In the genomic region with DNA sequence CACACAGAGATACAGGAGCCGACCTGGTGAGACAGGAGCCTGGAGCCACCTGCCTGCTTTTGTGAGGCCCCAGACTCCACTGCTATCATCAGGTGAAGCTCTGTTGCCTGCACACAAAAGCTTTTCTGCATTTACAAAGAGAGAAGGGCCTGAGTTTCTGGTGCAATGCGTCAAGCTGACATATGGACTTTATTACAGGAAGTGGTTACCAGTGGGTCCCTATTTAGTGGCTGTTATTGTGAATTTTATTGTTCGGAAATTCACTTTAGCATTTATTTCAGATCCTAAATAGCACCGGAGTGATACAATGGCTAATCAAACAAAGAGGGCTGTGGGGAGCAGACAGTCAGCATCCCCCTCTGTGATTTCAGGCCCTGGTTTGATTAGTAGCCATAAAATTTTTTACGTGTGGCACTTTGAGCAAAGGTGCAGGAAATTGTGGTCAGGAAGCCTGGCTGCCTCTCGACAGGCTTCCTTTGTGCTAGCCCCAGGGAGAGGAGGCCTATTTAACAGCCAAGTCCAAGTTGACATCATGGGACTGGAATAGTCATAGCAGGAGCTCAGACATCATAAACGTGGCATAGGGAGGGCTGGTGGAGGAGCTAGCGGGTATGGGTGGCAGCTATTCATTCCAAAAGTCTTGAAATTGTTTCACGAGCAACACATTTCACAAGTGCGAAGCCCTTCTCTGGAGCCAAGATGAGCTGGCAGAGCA, we compare ENCODE assay signal across 8 cellular contexts. TPM values are rescaled to one million over a fixed set of nuclear protein-coding genes. Genes with fewer than 3 reads are reported as not detected.
DNase-seq lines count a peak whose midpoint lies in the region; ATAC-seq and TF ChIP-seq lines count a peak whose summit lies in the region.

No MANE protein-coding gene starts in this region.

- H3K4me3 Mint-ChIP-seq in nephron: no peak overlapping the region

- in situ Hi-C loops in mammary epithelial cell (cut with MboI; ENCODE audit: low sequenced_read_pairs in 2 of 2): no loop called here

- H3K27me3 Mint-ChIP-seq in nephron (ENCODE audit: low read depth): peaks cover 9% of the 10 kb centered on the region

- CTCF ChIA-PET in RWPE1 (lab: Yijun Ruan, JAX) (no interaction called here), mammary epithelial cell (lab: Charles Lee; ENCODE audit: low non-redundant PET) (no interaction called here)

- H4K20me1 ChIP-seq in BLaER1 treated with 17β-estradiol and CSF1 and Interleukin-3, amounts not matched to agents 10 nM and 100 nM: 0 out of 22 replicates have a peak, but pooled peaks cover 0 to 5% (median 0%) of the 10 kb centered on the region in 11 experiments
- H4K20me1 ChIP-seq in mammary epithelial cell (ENCODE audit: insufficient read depth, low read length): no peaks in the 10 kb centered on the region
- H4K20me1 ChIP-seq in Karpas-422 (ENCODE audit: insufficient read depth, low read depth, low read length): no peaks in the 10 kb centered on the region

- DNase-seq in RWPE1 (ENCODE audit: low spot score): no peak
- DNase-seq in mammary epithelial cell: peak; percentile 91
- no peak for DNase-seq in Karpas-422
- DNase-seq in NCI-H1048 (lab: John Stamatoyannopoulos, UW): no peak

- peaks cover 14% of the 10 kb centered on the region for H3K79me2 ChIP-seq in mammary epithelial cell (ENCODE audit: insufficient read depth, low read length)
- H3K79me2 ChIP-seq in Karpas-422 (ENCODE audit: low read length): no peaks in the 10 kb centered on the region

- peaks cover 49% of the 10 kb centered on the region for H3K4me1 Mint-ChIP-seq in nephron

- peaks cover 6 to 14% (median 11%) of the 10 kb centered on the region in 11 experiments for H3K9me3 ChIP-seq in BLaER1 treated with 17β-estradiol and CSF1 and Interleukin-3, amounts not matched to agents 10 nM and 100 nM (replicated peaks in 1 of 11)
- H3K9me3 ChIP-seq in mammary epithelial cell (replicated peaks; ENCODE audit: insufficient read depth, low read length): peaks cover 4% of the 10 kb centered on the region
- H3K9me3 ChIP-seq in Karpas-422 (ENCODE audit: low read length): no peaks in the 10 kb centered on the region

- H3K9ac ChIP-seq in BLaER1 treated with 17β-estradiol and CSF1 and Interleukin-3, amounts not matched to agents 10 nM and 100 nM: peak overlapping the region; percentile 5 to 62 (median 24); a peak in 15 of 22 replicates
- H3K9ac ChIP-seq in mammary epithelial cell (ENCODE audit: insufficient read depth, low read length) (no peak overlapping the region), Karpas-422 (ENCODE audit: low read length) (no peak overlapping the region)

- peaks cover 52 to 87% (median 59%) of the 10 kb centered on the region in 10 experiments for H3K4me1 ChIP-seq in BLaER1 treated with 17β-estradiol and CSF1 and Interleukin-3, amounts not matched to agents 10 nM and 100 nM
- H3K4me1 ChIP-seq in mammary epithelial cell (ENCODE audit: insufficient read depth, low read length): peaks cover 56% of the 10 kb centered on the region
- peaks cover 19% of the 10 kb centered on the region for H3K4me1 ChIP-seq in Karpas-422 (ENCODE audit: low read length)

- dilution Hi-C loops in mammary epithelial cell (cut with HindIII; ENCODE audit: low sequenced_read_pairs): no loop called here

- peak overlapping the region; percentile 34 to 77 (median 63); a peak in 21 of 22 replicates for H3K27ac ChIP-seq in BLaER1 treated with 17β-estradiol and CSF1 and Interleukin-3, amounts not matched to agents 10 nM and 100 nM
- H3K27ac ChIP-seq in RWPE1 (peak overlapping the region; percentile 89), mammary epithelial cell (ENCODE audit: insufficient read depth, low read depth, low read length) (peak overlapping the region; percentile 66), Karpas-422 (ENCODE audit: low read length) (no peak overlapping the region)

- H3K27ac Mint-ChIP-seq in nephron: peak overlapping the region; percentile 9 to 71 (median 55)

- intact Hi-C loops in mammary epithelial cell (cut with micrococcal nuclease): loop anchor here (1.0 to 2.0 kb wide), 2 partner anchors 16 to 31 kb away; no protein-coding TSS in a partner anchor

- WGBS in mammary epithelial cell (ENCODE audit: low coverage, missing lambda C conversion rate): 28% methylated on average over 10 of the region's 10 CpGs

- H3K4me3 ChIP-seq in BLaER1 treated with 17β-estradiol and CSF1 and Interleukin-3, amounts not matched to agents 10 nM and 100 nM: peak overlapping the region in 2 of 10 experiments; percentile 7 to 26; a peak in 5 of 20 replicates
- H3K4me3 ChIP-seq in mammary epithelial cell (replicated peaks in 1 of 3; ENCODE audit: insufficient read depth in 1 of 3, low read depth in 2 of 3, low read length in 3 of 3): no peak overlapping the region
- H3K4me3 ChIP-seq in Karpas-422 (ENCODE audit: low read length): no peak overlapping the region

- BruUV-seq in mammary epithelial cell (replicated peaks; lab: Mats Ljungman, UMichigan): no TSS peak

- POLR2A ChIA-PET in RWPE1 (lab: Yijun Ruan, JAX; ENCODE audit: low non-redundant PET): no interaction called here

- H2AFZ ChIP-seq in mammary epithelial cell (ENCODE audit: low read depth, low read length): no peak overlapping the region
- no peak overlapping the region for H2AFZ ChIP-seq in Karpas-422 (ENCODE audit: low read length)

- TF ChIP-seq CTCF in RWPE1 (conservative IDR thresholded peaks at IDR 0.05; ENCODE audit: low read depth) (no peak), mammary epithelial cell (conservative IDR thresholded peaks at IDR 0.05 in 1 of 2, IDR thresholded peaks at IDR 0.05 in 1 of 2; ENCODE audit: extremely low read depth in 1 of 2, insufficient read depth in 1 of 2, low read depth in 1 of 2, low read length in 2 of 2) (no peak), nephron (IDR thresholded peaks at IDR 0.05; ENCODE audit: unreplicated experiment in 3 of 3) (no peak)

- H3K9me3 Mint-ChIP-seq in nephron: peaks cover 9% of the 10 kb centered on the region

- peaks cover 0 to 48% (median 0%) of the 10 kb centered on the region in 11 experiments; a peak in 6 of 22 replicates for H3K27me3 ChIP-seq in BLaER1 treated with 17β-estradiol and CSF1 and Interleukin-3, amounts not matched to agents 10 nM and 100 nM
- no peaks in the 10 kb centered on the region for H3K27me3 ChIP-seq in mammary epithelial cell (ENCODE audit: insufficient read depth, low read length)
- no peaks in the 10 kb centered on the region for H3K27me3 ChIP-seq in Karpas-422 (ENCODE audit: low read length)

- H3K36me3 ChIP-seq in BLaER1 treated with 17β-estradiol and CSF1 and Interleukin-3, amounts not matched to agents 10 nM and 100 nM: no peaks in the 10 kb centered on the region
- H3K36me3 ChIP-seq in mammary epithelial cell (ENCODE audit: insufficient read depth, low read length) (peaks cover 4% of the 10 kb centered on the region), Karpas-422 (ENCODE audit: insufficient read depth, low read length) (no peaks in the 10 kb centered on the region)

- ATAC-seq in GM19035 (IDR thresholded peaks at IDR 0.05; ENCODE audit: unreplicated experiment) (peak; percentile 55), HG03460 (IDR thresholded peaks at IDR 0.05; ENCODE audit: unreplicated experiment) (peak; percentile 73)

- peak overlapping the region; percentile 70 to 88 (median 83) for H3K4me2 ChIP-seq in BLaER1 treated with 17β-estradiol and CSF1 and Interleukin-3, amounts not matched to agents 10 nM and 100 nM
- H3K4me2 ChIP-seq in mammary epithelial cell (ENCODE audit: insufficient read depth, low read depth, low read length) (peak overlapping the region; percentile 32), Karpas-422 (ENCODE audit: low read depth, low read length, poor library complexity, severe bottlenecking) (no peak overlapping the region)

- H3K36me3 Mint-ChIP-seq in nephron (ENCODE audit: low read depth): peaks cover 48% of the 10 kb centered on the region

- H3K9me2 ChIP-seq in Karpas-422 (replicated peaks; ENCODE audit: insufficient read depth, low read length): no peaks in the 10 kb centered on the region

RNA-seq across cellular contexts. Expression of a gene that starts 8.4 kb away (rescaled TPM):
- total RNA-seq in mammary epithelial cell: 10 to 100 TPM; 56.0 to 77.3 TPM
- 264 TPM for polyA plus RNA-seq in mammary epithelial cell
- polyA minus RNA-seq in mammary epithelial cell: 390 TPM
- total RNA-seq in Karpas-422 (2014; rRNA removed; shearing (Covaris generic); ENCODE audit: low replicate concordance): not detected in 2 replicates

Comparison
In these comparisons a context has a peak if more than half of its experiments do, and no peak if none do; other contexts are left out.
1. H3K9ac ChIP-seq: peak in BLaER1 treated with 17β-estradiol and CSF1 and Interleukin-3, amounts not matched to agents 10 nM and 100 nM (11 of 11); none in mammary epithelial cell (single experiment) and Karpas-422 (single experiment).
2. RNA of a gene that starts 8.4 kb away (total RNA-seq): 56.0 to 77.3 TPM in mammary epithelial cell; not detected in Karpas-422; every median in the first group is over 10 times any median in the second.